Comparison of ENCODE assay signal across 33 cellular contexts in the genomic region with DNA sequence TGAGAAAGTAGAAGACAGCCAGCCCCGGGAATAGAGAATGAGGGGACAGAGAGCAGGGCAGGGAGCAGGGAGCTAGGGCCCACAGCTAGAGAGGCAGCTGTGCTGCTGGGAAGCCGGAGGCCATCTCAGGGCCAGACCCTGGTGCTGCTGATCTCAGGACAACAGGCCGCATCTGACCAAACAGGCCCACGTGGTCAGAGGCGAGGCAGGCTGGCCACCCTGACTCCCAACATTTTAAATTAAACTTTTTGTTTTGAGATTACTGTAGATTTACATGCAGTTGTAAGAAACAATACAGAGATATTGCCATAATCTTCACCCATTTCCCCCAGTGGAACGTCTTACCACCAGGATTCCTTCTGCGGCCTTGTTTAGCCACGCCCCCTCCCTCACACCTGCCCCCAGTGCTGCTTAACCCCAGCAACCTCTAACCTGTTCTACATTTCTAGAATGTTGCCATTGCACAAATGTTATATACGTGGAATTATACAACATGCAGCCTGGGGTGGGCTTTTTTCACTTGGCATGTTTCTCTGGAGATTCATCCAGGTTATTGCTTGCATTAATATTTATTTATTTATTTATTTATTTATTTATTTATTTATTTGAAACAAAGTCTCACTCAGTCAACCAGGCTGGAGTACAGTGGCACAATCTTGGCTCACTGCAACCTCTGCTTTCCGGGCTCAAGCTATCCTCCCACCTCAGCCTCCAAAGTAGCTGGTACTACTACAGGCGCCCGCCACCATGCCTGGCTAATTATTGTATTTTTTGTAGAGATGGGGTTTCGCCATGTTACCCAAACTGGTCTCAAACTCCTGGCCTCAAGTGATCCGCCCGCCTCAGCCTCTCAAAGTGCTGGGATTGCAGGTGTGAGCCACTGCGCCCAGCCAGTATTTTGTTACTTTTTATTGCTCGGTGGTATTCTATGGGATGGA. TPM values are rescaled to one million over a fixed set of nuclear protein-coding genes. Genes with fewer than 3 reads are reported as not detected.
DNase-seq lines count a peak whose midpoint lies in the region; ATAC-seq and TF ChIP-seq lines count a peak whose summit lies in the region.
"Had no signal": no experiment of that assay in that cellular context is flagged by ENCODE, and none has a peak within 500 bp of the region (broad histone marks: within the 10 kb centered on the region; RNA-seq: fewer than 3 reads in every experiment).

No MANE protein-coding gene starts in this region.

- no peak overlapping the region for H3K4me3 Mint-ChIP-seq in activated CD4-positive, alpha-beta T cell treated with anti-CD3 and anti-CD28 coated beads for 36 hours
- no peak overlapping the region for H3K4me3 Mint-ChIP-seq in activated CD4-positive, alpha-beta T cell treated with anti-CD3 and anti-CD28 coated beads, Interleukin-2, amount 10 ng/mL, durations not matched to agents 7 days and 5 days
- no peak overlapping the region for H3K4me3 Mint-ChIP-seq in osteocyte (ENCODE audit: unreplicated experiment)
- H3K4me3 Mint-ChIP-seq: activated naive CD8-positive, alpha-beta T cell treated with anti-CD3 and anti-CD28 coated beads, Interleukin-2, amount 10 ng/mL, durations not matched to agents 7 days and 5 days; activated T-helper 1 cell treated with anti-CD3 and anti-CD28 coated beads, Interleukin-12 subunit alpha, Interleukin-12 subunit beta, Interleukin-2, Interleukin-4 antibody, amounts not matched to agents 30 ng/mL and 10 ng/mL and 1 ng/mL, durations not matched to agents 14 hours and 24 hours and 36 hours; CD4-positive, alpha-beta memory T cell; effector memory CD8-positive, alpha-beta T cell; IgD-negative memory B cell; immature natural killer cell; neural crest cell had no signal

- H3K4me3 ChIP-seq in H7 (ENCODE audit: insufficient read depth, low read depth, low read length) (no peak overlapping the region), brain microvascular endothelial cell (ENCODE audit: low read depth, low read length) (no peak overlapping the region), body of pancreas (no peak overlapping the region), left lung (no peak overlapping the region)
- H3K4me3 ChIP-seq: hepatocyte, prostate gland, SJCRH30, upper lobe of left lung had no signal

- no peak overlapping the region for H3K27ac Mint-ChIP-seq in activated CD4-positive, alpha-beta T cell treated with anti-CD3 and anti-CD28 coated beads for 36 hours
- H3K27ac Mint-ChIP-seq in activated CD4-positive, alpha-beta T cell treated with anti-CD3 and anti-CD28 coated beads, Interleukin-2, amount 10 ng/mL, durations not matched to agents 7 days and 5 days: no peak overlapping the region
- no peak overlapping the region for H3K27ac Mint-ChIP-seq in osteocyte (ENCODE audit: unreplicated experiment)
- H3K27ac Mint-ChIP-seq: activated naive CD8-positive, alpha-beta T cell treated with anti-CD3 and anti-CD28 coated beads, Interleukin-2, amount 10 ng/mL, durations not matched to agents 7 days and 5 days; activated T-helper 1 cell treated with anti-CD3 and anti-CD28 coated beads, Interleukin-12 subunit alpha, Interleukin-12 subunit beta, Interleukin-2, Interleukin-4 antibody, amounts not matched to agents 30 ng/mL and 10 ng/mL and 1 ng/mL, durations not matched to agents 14 hours and 24 hours and 36 hours; effector memory CD8-positive, alpha-beta T cell; IgD-negative memory B cell; immature natural killer cell had no signal

- H3K36me3 ChIP-seq in H7 (replicated peaks; ENCODE audit: control insufficient read depth, insufficient read depth, low read length) (no peaks in the 10 kb centered on the region), brain microvascular endothelial cell (replicated peaks) (no peaks in the 10 kb centered on the region), body of pancreas (replicated peaks in 1 of 2; ENCODE audit: insufficient read depth in 1 of 2, low read depth in 2 of 2) (no peaks in the 10 kb centered on the region), left lung (no peaks in the 10 kb centered on the region)
- H3K36me3 ChIP-seq: prostate gland, upper lobe of left lung had no signal

- POLR2A ChIA-PET in activated CD4-positive, alpha-beta T cell treated with anti-CD3 and anti-CD28 coated beads for 36 hours (lab: Charles Lee): no interaction called here
- POLR2A ChIA-PET in activated CD4-positive, alpha-beta T cell treated with anti-CD3 and anti-CD28 coated beads, Interleukin-2, amount 10 ng/mL, durations not matched to agents 7 days and 5 days (lab: Charles Lee): no interaction called here

- in situ Hi-C loops in brain microvascular endothelial cell (cut with HindIII; ENCODE audit: low pct_ligation_motif_present, low sequenced_read_pairs): no loop called here

- no peaks in the 10 kb centered on the region for H3K36me3 Mint-ChIP-seq in activated CD4-positive, alpha-beta T cell treated with anti-CD3 and anti-CD28 coated beads for 36 hours (ENCODE audit: low read depth)
- H3K36me3 Mint-ChIP-seq in activated CD4-positive, alpha-beta T cell treated with anti-CD3 and anti-CD28 coated beads, Interleukin-2, amount 10 ng/mL, durations not matched to agents 7 days and 5 days (ENCODE audit: low read depth): peaks cover 5% of the 10 kb centered on the region
- H3K36me3 Mint-ChIP-seq in osteocyte (ENCODE audit: unreplicated experiment): no peaks in the 10 kb centered on the region
- H3K36me3 Mint-ChIP-seq: CD4-positive, alpha-beta memory T cell; IgD-negative memory B cell; immature natural killer cell had no signal

- H3K27me3 ChIP-seq in H7 (ENCODE audit: control insufficient read depth, insufficient read depth, low read length) (no peaks in the 10 kb centered on the region), brain microvascular endothelial cell (replicated peaks) (no peaks in the 10 kb centered on the region), body of pancreas (no peaks in the 10 kb centered on the region), left lung (no peaks in the 10 kb centered on the region)
- H3K27me3 ChIP-seq: hepatocyte, SJCRH30, upper lobe of left lung had no signal

- H3K9me3 ChIP-seq in body of pancreas (no peaks in the 10 kb centered on the region), left lung (no peaks in the 10 kb centered on the region)
- H3K9me3 ChIP-seq: prostate gland had no signal

- ATAC-seq in activated CD4-positive, alpha-beta T cell treated with anti-CD3 and anti-CD28 coated beads for 36 hours: no peak
- ATAC-seq in body of pancreas (no peak), left lung (no peak)
- ATAC-seq: effector memory CD8-positive, alpha-beta T cell; esophagus mucosa; Panc1 had no signal

- peak overlapping the region; percentile 67 for H3K27ac ChIP-seq in brain microvascular endothelial cell
- H3K27ac ChIP-seq in body of pancreas: no peak overlapping the region
- no peak overlapping the region for H3K27ac ChIP-seq in left lung
- H3K27ac ChIP-seq: foreskin keratinocyte, hepatocyte, prostate gland, SJCRH30, upper lobe of left lung had no signal

- CTCF ChIA-PET in activated CD4-positive, alpha-beta T cell treated with anti-CD3 and anti-CD28 coated beads for 36 hours (lab: Charles Lee): interaction anchor here (1.0 kb wide), 1 partner anchor 52 kb away, joined by 4 read pairs; no protein-coding TSS in a partner anchor
- CTCF ChIA-PET in activated CD4-positive, alpha-beta T cell treated with anti-CD3 and anti-CD28 coated beads, Interleukin-2, amount 10 ng/mL, durations not matched to agents 7 days and 5 days (lab: Charles Lee): interaction anchor here (1.6 kb wide), 1 partner anchor 11 kb away, joined by 3 read pairs; no protein-coding TSS in a partner anchor

- no peaks in the 10 kb centered on the region for H3K27me3 Mint-ChIP-seq in activated CD4-positive, alpha-beta T cell treated with anti-CD3 and anti-CD28 coated beads for 36 hours
- H3K27me3 Mint-ChIP-seq in activated CD4-positive, alpha-beta T cell treated with anti-CD3 and anti-CD28 coated beads, Interleukin-2, amount 10 ng/mL, durations not matched to agents 7 days and 5 days: peaks cover 7% of the 10 kb centered on the region
- H3K27me3 Mint-ChIP-seq in osteocyte (ENCODE audit: unreplicated experiment): no peaks in the 10 kb centered on the region
- H3K27me3 Mint-ChIP-seq: activated naive CD8-positive, alpha-beta T cell treated with anti-CD3 and anti-CD28 coated beads, Interleukin-2, amount 10 ng/mL, durations not matched to agents 7 days and 5 days had no signal

- 77 to 78% methylated on average over 17 of the region's 17 CpGs for WGBS in body of pancreas, 2 donors

- TF ChIP-seq CTCF in brain microvascular endothelial cell (IDR thresholded peaks at IDR 0.05; ENCODE audit: low read depth, low read length, missing control alignments): no peak
- no peak for TF ChIP-seq CTCF in osteocyte (IDR thresholded peaks at IDR 0.05)
- no peak for TF ChIP-seq CTCF in body of pancreas (IDR thresholded peaks at IDR 0.05)
- TF ChIP-seq CTCF in left lung (IDR thresholded peaks at IDR 0.05): no peak

- H3K4me1 Mint-ChIP-seq in activated CD4-positive, alpha-beta T cell treated with anti-CD3 and anti-CD28 coated beads for 36 hours: no peaks in the 10 kb centered on the region
- peaks cover 7% of the 10 kb centered on the region for H3K4me1 Mint-ChIP-seq in activated CD4-positive, alpha-beta T cell treated with anti-CD3 and anti-CD28 coated beads, Interleukin-2, amount 10 ng/mL, durations not matched to agents 7 days and 5 days
- peaks cover 17% of the 10 kb centered on the region for H3K4me1 Mint-ChIP-seq in osteocyte (ENCODE audit: unreplicated experiment)
- H3K4me1 Mint-ChIP-seq: activated naive CD8-positive, alpha-beta T cell treated with anti-CD3 and anti-CD28 coated beads, Interleukin-2, amount 10 ng/mL, durations not matched to agents 7 days and 5 days; immature natural killer cell; neural crest cell had no signal

- H3K4me1 ChIP-seq in body of pancreas (no peaks in the 10 kb centered on the region), left lung (no peaks in the 10 kb centered on the region)
- H3K4me1 ChIP-seq: prostate gland, SJCRH30, upper lobe of left lung had no signal

- no peak for TF ChIP-seq POLR2A in body of pancreas (IDR thresholded peaks at IDR 0.05)

- intact Hi-C loops in activated CD4-positive, alpha-beta T cell treated with anti-CD3 and anti-CD28 coated beads for 36 hours (cut with DNase I, micrococcal nuclease): no loop called here
- intact Hi-C loops in body of pancreas (cut with DNase I) (no loop called here), left lung (cut with DNase I) (no loop called here)

- peaks cover 2% of the 10 kb centered on the region for H3K9me3 Mint-ChIP-seq in activated CD4-positive, alpha-beta T cell treated with anti-CD3 and anti-CD28 coated beads for 36 hours (ENCODE audit: low read depth)
- peaks cover 2% of the 10 kb centered on the region for H3K9me3 Mint-ChIP-seq in activated CD4-positive, alpha-beta T cell treated with anti-CD3 and anti-CD28 coated beads, Interleukin-2, amount 10 ng/mL, durations not matched to agents 7 days and 5 days
- H3K9me3 Mint-ChIP-seq in osteocyte (ENCODE audit: unreplicated experiment): peaks cover 31% of the 10 kb centered on the region
- H3K9me3 Mint-ChIP-seq: CD4-positive, alpha-beta memory T cell; effector memory CD8-positive, alpha-beta T cell; immature natural killer cell had no signal

- peak; percentile 3 for DNase-seq in activated CD4-positive, alpha-beta T cell treated with anti-CD3 and anti-CD28 coated beads for 36 hours
- DNase-seq in activated CD4-positive, alpha-beta T cell treated with anti-CD3 and anti-CD28 coated beads, Interleukin-2, amount 10 ng/mL, durations not matched to agents 7 days and 5 days: no peak
- DNase-seq in H7 (peak; percentile 55), brain microvascular endothelial cell (no peak), osteocyte (ENCODE audit: extremely low spot score, unreplicated experiment) (peak; percentile 53), body of pancreas (no peak), NCI-H2171 (lab: John Stamatoyannopoulos, UW) (no peak), left lung (no peak)
- DNase-seq: 8988T; activated naive CD8-positive, alpha-beta T cell treated with anti-CD3 and anti-CD28 coated beads, Interleukin-2, amount 10 ng/mL, durations not matched to agents 7 days and 5 days; AML-193; CD4-positive, alpha-beta memory T cell; DMS153; effector memory CD8-positive, alpha-beta T cell; immature natural killer cell; MM.1S; NCI-H1436; NCI-H2107; NCI-H524; NK-92 treated with Interleukin-12 subunit alpha and Interleukin-12 subunit beta, amount 100 ng/mL, for 24 hours; SJCRH30 had no signal

RNA-seq across cellular contexts. Expression of a gene that starts 48.6 kb away (rescaled TPM):
- not detected for total RNA-seq in activated CD4-positive, alpha-beta T cell treated with anti-CD3 and anti-CD28 coated beads for 36 hours
- not detected for total RNA-seq in activated CD4-positive, alpha-beta T cell treated with anti-CD3 and anti-CD28 coated beads, Interleukin-2, amount 10 ng/mL, durations not matched to agents 7 days and 5 days
- not detected in 2 replicates for total RNA-seq in H7 (2014; rRNA removed; shearing (Covaris generic))
- total RNA-seq in osteocyte: not detected in 2 replicates
- under 1 TPM in 1 of 2 donors, not detected in 1; 0.26 TPM for total RNA-seq in body of pancreas
- under 1 TPM; 0.24 to 0.26 TPM for total RNA-seq in left lung
- total RNA-seq: activated CD8-positive, alpha-beta memory T cell treated with anti-CD3 and anti-CD28 coated beads for 36 hours; activated naive CD8-positive, alpha-beta T cell treated with anti-CD3 and anti-CD28 coated beads, Interleukin-2, amount 10 ng/mL, durations not matched to agents 7 days and 5 days; activated T-helper 1 cell treated with anti-CD3 and anti-CD28 coated beads, Interleukin-12 subunit alpha, Interleukin-12 subunit beta, Interleukin-2, Interleukin-4 antibody, amounts not matched to agents 30 ng/mL and 10 ng/mL and 1 ng/mL, durations not matched to agents 14 hours and 24 hours and 36 hours; CD4-positive, alpha-beta memory T cell; esophagus mucosa; foreskin keratinocyte; hepatocyte; mononuclear cell; prostate gland; SJCRH30; T-helper 1 cell treated with Interleukin-12 subunit alpha and Interleukin-12 subunit beta and Interleukin-4 antibody, amounts not matched to agents 30 ng/mL and 1 ng/mL, for 36 hours had no signal

Comparison
In these comparisons a context has a peak if more than half of its experiments do, and no peak if none do; other contexts are left out.
1. DNase-seq: peak in activated CD4-positive, alpha-beta T cell treated with anti-CD3 and anti-CD28 coated beads for 36 hours (single experiment), H7 (single experiment) and osteocyte (single experiment); none in activated CD4-positive, alpha-beta T cell treated with anti-CD3 and anti-CD28 coated beads, Interleukin-2, amount 10 ng/mL, durations not matched to agents 7 days and 5 days (single experiment), brain microvascular endothelial cell (single experiment), body of pancreas (0 of 4), NCI-H2171 (single experiment) and left lung (0 of 2).